Comparison of ENCODE assay signal across 6 cellular contexts in genomic region chr3:132616780-132617179, GRCh38. TPM values are rescaled to one million over a fixed set of nuclear protein-coding genes. Genes with fewer than 3 reads are reported as not detected.
"Had no signal": no experiment of that assay in that cellular context is flagged by ENCODE, and none has a peak within 500 bp of the region (broad histone marks: within the 10 kb centered on the region; RNA-seq: fewer than 3 reads in every experiment).

No MANE protein-coding gene starts in this region.

- DNase-seq: H9, HCEC 1CT, IMR-90 had no signal

- H2AFZ ChIP-seq: GM23338 had no signal

- ATAC-seq: GM23338, K562 had no signal

- H3K4me3 ChIP-seq: GM23338, K562 had no signal

- H3K4me2 ChIP-seq: GM23338 had no signal

RNA-seq across cellular contexts. Expression of gene ACKR4, which starts 19.7 kb away (rescaled TPM):
- total RNA-seq: GM23338, H1, H9, K562 had no signal
- polyA plus RNA-seq: H1, IMR-90 had no signal
